In the genomic region with DNA sequence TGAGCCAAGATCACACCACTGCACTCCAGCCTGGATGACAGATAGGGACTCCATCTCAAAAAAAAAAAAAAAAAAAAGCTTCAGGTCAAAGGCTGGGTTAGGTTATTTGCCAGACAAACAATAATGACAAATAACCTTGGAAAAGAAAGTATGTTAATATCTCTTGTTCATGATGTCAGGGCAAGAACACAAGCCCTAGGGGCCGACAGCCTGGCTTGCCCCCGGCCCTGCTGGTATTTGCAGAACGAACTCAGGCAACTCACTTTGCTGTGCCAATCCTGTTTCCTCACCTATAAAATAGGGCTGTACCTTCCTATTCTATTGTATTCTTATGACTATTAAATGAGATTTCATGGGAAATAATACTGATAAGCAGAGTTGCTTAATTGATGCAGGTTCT, we compare ENCODE assay signal across 36 cellular contexts.
"Had no signal": no experiment of that assay in that cellular context is flagged by ENCODE, and none has a peak within 500 bp of the region (broad histone marks: within the 10 kb centered on the region; RNA-seq: fewer than 3 reads in every experiment).

No MANE protein-coding gene starts in this region.

- H3K36me3 Mint-ChIP-seq: activated CD4-positive, alpha-beta memory T cell treated with anti-CD3 and anti-CD28 coated beads for 36 hours; activated naive CD4-positive, alpha-beta T cell treated with anti-CD3 and anti-CD28 coated beads, Interleukin-2, amount 50 U/mL, for 72 hours; activated naive CD8-positive, alpha-beta T cell treated with anti-CD3 and anti-CD28 coated beads for 36 hours; brain had no signal

- H3K4me1 Mint-ChIP-seq: activated B cell treated with CpG ODN at 0.5 μM for 24 hours; activated CD4-positive, alpha-beta T cell treated with anti-CD3 and anti-CD28 coated beads, Interleukin-2, amount 10 ng/mL, durations not matched to agents 24 days and 14 days; activated naive CD8-positive, alpha-beta T cell treated with anti-CD3 and anti-CD28 coated beads for 36 hours; central memory CD8-positive, alpha-beta T cell had no signal

- H3K9me3 Mint-ChIP-seq: activated B cell treated with CpG ODN at 0.5 μM for 24 hours; activated CD4-positive, alpha-beta memory T cell treated with anti-CD3 and anti-CD28 coated beads for 36 hours; activated CD4-positive, alpha-beta T cell treated with anti-CD3 and anti-CD28 coated beads, Interleukin-2, amount 10 ng/mL, durations not matched to agents 24 days and 14 days; activated CD8-positive, alpha-beta T cell treated with anti-CD3 and anti-CD28 coated beads for 36 hours; activated naive CD4-positive, alpha-beta T cell treated with anti-CD3 and anti-CD28 coated beads for 36 hours; activated naive CD8-positive, alpha-beta T cell treated with anti-CD3 and anti-CD28 coated beads for 36 hours; activated T-cell treated with anti-CD3 and anti-CD28 coated beads, Interleukin-2, amount 50 U/mL, for 4 hours; activated T-cell treated with anti-CD3 and anti-CD28 coated beads, Interleukin-2, amount 50 U/mL, for 72 hours; activated T-helper 17 cell treated with anti-CD3 and anti-CD28 coated beads, Interleukin-2, amount 50 U/mL, for 72 hours; central memory CD8-positive, alpha-beta T cell; T-helper 2 cell treated with Interferon-gamma antibody and Interleukin-4, amounts not matched to agents 5 μg/mL and 100 μg/mL, for 36 hours had no signal

- H3K27me3 Mint-ChIP-seq: activated B cell treated with CpG ODN at 0.5 μM for 24 hours; activated CD4-positive, alpha-beta memory T cell treated with anti-CD3 and anti-CD28 coated beads for 36 hours; activated CD8-positive, alpha-beta T cell treated with anti-CD3 and anti-CD28 coated beads for 36 hours; activated naive CD8-positive, alpha-beta T cell treated with anti-CD3 and anti-CD28 coated beads for 36 hours; activated T-helper 17 cell treated with anti-CD3 and anti-CD28 coated beads, Interleukin-2, amount 50 U/mL, for 72 hours; brain had no signal

- H3K27ac ChIP-seq: adrenal gland, cardiac muscle cell, VCaP had no signal

- H3K27me3 ChIP-seq: adrenal gland had no signal

- H3K4me3 ChIP-seq: adrenal gland, cardiac muscle cell had no signal

- DNase-seq: activated B cell treated with CpG ODN at 0.5 μM for 24 hours; activated CD4-positive, alpha-beta memory T cell treated with anti-CD3 and anti-CD28 coated beads for 36 hours; activated CD4-positive, alpha-beta T cell treated with anti-CD3 and anti-CD28 coated beads for 4 hours; activated CD4-positive, alpha-beta T cell treated with anti-CD3 and anti-CD28 coated beads, Interleukin-2, amount 10 ng/mL, durations not matched to agents 24 days and 14 days; activated CD4-positive, alpha-beta T cell treated with anti-CD3 and anti-CD28 coated beads, Interleukin-2, amount 50 U/mL, for 1 hour; activated CD4-positive, alpha-beta T cell treated with anti-CD3 and anti-CD28 coated beads, Interleukin-2, amount 50 U/mL, for 4 hours; activated CD4-positive, CD25-positive, alpha-beta regulatory T cell treated with anti-CD3 and anti-CD28 coated beads, Interleukin-2, amount 50 U/mL, for 72 hours; activated CD8-positive, alpha-beta memory T cell treated with anti-CD3 and anti-CD28 coated beads, Interleukin-2, amount 50 U/mL, for 4 hours; activated CD8-positive, alpha-beta T cell treated with anti-CD3 and anti-CD28 coated beads for 36 hours; activated effector memory CD4-positive, alpha-beta T cell treated with anti-CD3 and anti-CD28 coated beads, Interleukin-2, amount 50 U/mL, for 16 hours; activated gamma-delta T cell treated with Interleukin-2 at 50 U/mL for 16 hours; activated naive CD4-positive, alpha-beta T cell; activated naive CD4-positive, alpha-beta T cell treated with anti-CD3 and anti-CD28 coated beads for 36 hours; activated naive CD4-positive, alpha-beta T cell treated with anti-CD3 and anti-CD28 coated beads, Interleukin-2, amount 50 U/mL, for 16 hours; activated naive CD8-positive, alpha-beta T cell treated with anti-CD3 and anti-CD28 coated beads for 36 hours; activated T-cell treated with anti-CD3 and anti-CD28 coated beads for 4 hours; activated T-cell treated with anti-CD3 and anti-CD28 coated beads, Interleukin-2, amount 50 U/mL, for 1 hour; activated T-cell treated with anti-CD3 and anti-CD28 coated beads, Interleukin-2, amount 50 U/mL, for 4 hours; activated T-cell treated with anti-CD3 and anti-CD28 coated beads, Interleukin-2, amount 50 U/mL, for 72 hours; adrenal gland; amniotic stem cell; aorta; caudate nucleus; cerebellar nuclear complex; T-helper 2 cell; T-helper 9 cell had no signal

- H3K27ac Mint-ChIP-seq: activated B cell treated with CpG ODN at 0.5 μM for 24 hours; activated CD4-positive, alpha-beta memory T cell treated with anti-CD3 and anti-CD28 coated beads for 36 hours; activated CD4-positive, alpha-beta T cell treated with anti-CD3 and anti-CD28 coated beads, Interleukin-2, amount 10 ng/mL, durations not matched to agents 24 days and 14 days; activated CD8-positive, alpha-beta T cell treated with anti-CD3 and anti-CD28 coated beads for 36 hours; activated naive CD4-positive, alpha-beta T cell treated with anti-CD3 and anti-CD28 coated beads for 36 hours; activated naive CD4-positive, alpha-beta T cell treated with anti-CD3 and anti-CD28 coated beads, Interleukin-2, amount 50 U/mL, for 72 hours; activated naive CD8-positive, alpha-beta T cell treated with anti-CD3 and anti-CD28 coated beads for 36 hours; activated T-cell treated with anti-CD3 and anti-CD28 coated beads, Interleukin-2, amount 50 U/mL, for 72 hours; activated T-helper 1 cell treated with anti-CD3 and anti-CD28 coated beads, Interleukin-12 subunit alpha, Interleukin-12 subunit beta, Interleukin-2, Interleukin-4 antibody, amounts not matched to agents 30 ng/mL and 10 ng/mL and 1 ng/mL, durations not matched to agents 14 hours and 24 hours and 36 hours; activated T-helper 17 cell treated with anti-CD3 and anti-CD28 coated beads, Interleukin-2, amount 50 U/mL, for 72 hours; brain; T-helper 2 cell treated with Interferon-gamma antibody and Interleukin-4, amounts not matched to agents 5 μg/mL and 100 μg/mL, for 36 hours had no signal

- FAIRE-seq: bronchial epithelial cell, TTC549 had no signal

- H3K4me1 ChIP-seq: adrenal gland had no signal

- ATAC-seq: activated CD8-positive, alpha-beta T cell treated with anti-CD3 and anti-CD28 coated beads for 36 hours; activated naive CD4-positive, alpha-beta T cell treated with anti-CD3 and anti-CD28 coated beads, Interleukin-2, amount 50 U/mL, for 72 hours; activated T-cell treated with anti-CD3 and anti-CD28 coated beads, Interleukin-2, amount 50 U/mL, for 4 hours; activated T-cell treated with anti-CD3 and anti-CD28 coated beads, Interleukin-2, amount 50 U/mL, for 72 hours; activated T-helper 17 cell treated with anti-CD3 and anti-CD28 coated beads, Interleukin-2, amount 50 U/mL, for 72 hours had no signal

- H3K36me3 ChIP-seq: adrenal gland, cardiac muscle cell had no signal

- H3K9me3 ChIP-seq: adrenal gland had no signal

- H3K4me3 Mint-ChIP-seq: activated B cell treated with CpG ODN at 0.5 μM for 24 hours; activated CD4-positive, alpha-beta memory T cell treated with anti-CD3 and anti-CD28 coated beads for 36 hours; activated CD4-positive, alpha-beta T cell treated with anti-CD3 and anti-CD28 coated beads, Interleukin-2, amount 10 ng/mL, durations not matched to agents 24 days and 14 days; activated CD8-positive, alpha-beta T cell treated with anti-CD3 and anti-CD28 coated beads for 36 hours; activated naive CD4-positive, alpha-beta T cell treated with anti-CD3 and anti-CD28 coated beads for 36 hours; activated naive CD8-positive, alpha-beta T cell treated with anti-CD3 and anti-CD28 coated beads for 36 hours; activated T-cell treated with anti-CD3 and anti-CD28 coated beads, Interleukin-2, amount 50 U/mL, for 4 hours; activated T-cell treated with anti-CD3 and anti-CD28 coated beads, Interleukin-2, amount 50 U/mL, for 72 hours; activated T-helper 1 cell treated with anti-CD3 and anti-CD28 coated beads, Interleukin-12 subunit alpha, Interleukin-12 subunit beta, Interleukin-2, Interleukin-4 antibody, amounts not matched to agents 30 ng/mL and 10 ng/mL and 1 ng/mL, durations not matched to agents 14 hours and 24 hours and 36 hours; activated T-helper 17 cell treated with anti-CD3 and anti-CD28 coated beads, Interleukin-2, amount 50 U/mL, for 72 hours; brain; central memory CD8-positive, alpha-beta T cell; T-helper 2 cell treated with Interferon-gamma antibody and Interleukin-4, amounts not matched to agents 5 μg/mL and 100 μg/mL, for 36 hours had no signal
